ENCODE assay signal across 10 cellular contexts in the genomic region with DNA sequence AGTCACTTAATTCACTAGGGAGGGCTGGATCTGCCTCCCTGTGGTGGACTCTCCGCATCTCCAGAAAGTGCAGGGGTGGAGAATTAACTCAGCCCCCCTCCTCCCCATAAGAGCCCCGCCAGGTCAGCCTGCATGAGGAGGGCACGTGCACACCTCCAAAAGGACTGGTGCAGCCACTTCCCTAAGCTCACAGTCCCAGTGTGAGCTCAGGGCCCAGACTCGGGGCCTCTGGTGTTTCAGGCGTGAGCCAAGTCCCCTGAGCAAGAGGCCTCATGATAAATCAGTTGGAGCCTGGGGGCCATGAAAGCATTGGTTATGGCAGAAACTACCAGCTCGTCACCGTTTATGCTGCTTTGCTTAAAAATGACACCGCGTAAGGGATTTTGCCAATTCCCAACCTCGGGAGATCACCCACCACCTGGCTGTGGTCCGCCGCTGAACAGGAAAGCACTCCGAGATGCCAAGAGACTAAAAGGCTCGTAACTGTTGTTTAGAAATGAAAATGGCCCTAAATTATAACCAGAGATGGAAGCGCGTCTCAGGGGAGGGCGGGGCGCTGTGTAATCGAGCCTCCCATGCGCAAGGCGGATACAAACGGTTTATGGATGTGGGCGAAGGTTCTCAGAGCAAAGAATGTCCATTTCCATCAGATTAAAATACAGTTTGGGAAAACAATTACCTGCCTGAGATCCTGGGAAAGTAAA.
DNase-seq lines count a peak whose midpoint lies in the region; TF ChIP-seq lines count a peak whose summit lies in the region.
"Had no signal": no experiment of that assay in that cellular context is flagged by ENCODE, and none has a peak within 500 bp of the region (broad histone marks: within the 10 kb centered on the region; RNA-seq: fewer than 3 reads in every experiment).

No MANE protein-coding gene starts in this region.

- H3K4me1 ChIP-seq in mesenchymal stem cell (ENCODE audit: control insufficient read depth, insufficient read depth, low read depth, low read length) (peaks cover 2% of the 10 kb centered on the region), thyroid gland (peaks cover 33 to 36% of the 10 kb centered on the region in 2 donors)

- peaks cover 3% of the 10 kb centered on the region for H3K79me1 ChIP-seq in mesenchymal stem cell (replicated peaks; ENCODE audit: low read length, poor library complexity, severe bottlenecking)

- TF ChIP-seq POLR2A in thyroid gland (IDR thresholded peaks at IDR 0.05): no peak

- DNase-seq in NCI-H2081 (lab: John Stamatoyannopoulos, UW) (peak; percentile 37 to 66), NCI-H2081 treated with DMSO at 0.1 percent for 48 hours (lab: John Stamatoyannopoulos, UW) (no peak), mesenchymal stem cell (no peak), thyroid gland (no peak), chondrocyte (ENCODE audit: low spot score) (no peak), UCSD-AML1 (lab: John Stamatoyannopoulos, UW; ENCODE audit: unreplicated experiment) (no peak), kidney glomerular epithelial cell (lab: John Stamatoyannopoulos, UW) (no peak)
- DNase-seq: activated CD4-positive, alpha-beta T cell treated with anti-CD3 and anti-CD28 coated beads for 1 hour; stimulated activated CD4-positive, alpha-beta T cell treated with anti-CD3 and anti-CD28 coated beads, Interleukin-1b, Interleukin-23, amount 100 ng/mL, for 48 hours had no signal

- H3K4me2 ChIP-seq in mesenchymal stem cell (ENCODE audit: low read length, poor library complexity, severe bottlenecking): no peak overlapping the region

- 94% methylated on average over 23 of the region's 23 CpGs for WGBS in mesenchymal stem cell
- 74 to 91% methylated on average over 21 to 23 of the region's 23 CpGs for WGBS in thyroid gland, 2 donors

- H3K9me3 ChIP-seq in mesenchymal stem cell (ENCODE audit: control insufficient read depth, low read length) (peaks cover 4% of the 10 kb centered on the region), thyroid gland (no peaks in the 10 kb centered on the region)

- H2BK15ac ChIP-seq in mesenchymal stem cell (ENCODE audit: low read depth, poor library complexity, severe bottlenecking): no peak overlapping the region

- no peak overlapping the region for H3K23ac ChIP-seq in mesenchymal stem cell (ENCODE audit: low read length in 2 of 2)

- no peak overlapping the region for H2AK5ac ChIP-seq in mesenchymal stem cell (ENCODE audit: low read length, severe bottlenecking)

- H3K9me3 Mint-ChIP-seq in chondrocyte (ENCODE audit: low read depth): peaks cover 5% of the 10 kb centered on the region

- H3K9ac ChIP-seq in mesenchymal stem cell (ENCODE audit: low read length): peak overlapping the region; percentile 79

- H3K36me3 ChIP-seq in mesenchymal stem cell (ENCODE audit: control insufficient read depth in 1 of 2, insufficient read depth in 2 of 2, low read depth in 1 of 2, low read length in 2 of 2) (no peaks in the 10 kb centered on the region), thyroid gland (no peaks in the 10 kb centered on the region)

- H2AFZ ChIP-seq in mesenchymal stem cell (ENCODE audit: low read depth, low read length): no peak overlapping the region

- TF ChIP-seq CTCF in thyroid gland (IDR thresholded peaks at IDR 0.05) (no peak), chondrocyte (IDR thresholded peaks at IDR 0.05) (no peak)

- no peaks in the 10 kb centered on the region for H3K27me3 Mint-ChIP-seq in chondrocyte (ENCODE audit: low read depth)

- H3K18ac ChIP-seq in mesenchymal stem cell (ENCODE audit: low read depth in 1 of 2, low read length in 2 of 2): no peak overlapping the region

- H3K4ac ChIP-seq in mesenchymal stem cell (ENCODE audit: low read depth in 1 of 2, low read length in 2 of 2): no peak overlapping the region

- peak overlapping the region in 1 of 2 experiments; percentile 70 for H3K4me3 ChIP-seq in mesenchymal stem cell (ENCODE audit: insufficient read depth in 1 of 2, low read depth in 1 of 2, low read length in 2 of 2)
- no peak overlapping the region for H3K4me3 ChIP-seq in thyroid gland (replicated peaks in 1 of 3)

- no peak overlapping the region for H4K91ac ChIP-seq in mesenchymal stem cell (ENCODE audit: low read length)

- no peak overlapping the region for H3K4me3 Mint-ChIP-seq in chondrocyte (ENCODE audit: unreplicated experiment)

- H2BK120ac ChIP-seq in mesenchymal stem cell (ENCODE audit: low read depth, low read length): no peak overlapping the region

- H2BK5ac ChIP-seq in mesenchymal stem cell (ENCODE audit: low read depth, low read length, poor library complexity, severe bottlenecking): no peak overlapping the region

- no peak overlapping the region for H2BK12ac ChIP-seq in mesenchymal stem cell (ENCODE audit: low read length in 2 of 2)

- no peaks in the 10 kb centered on the region for H3K36me3 Mint-ChIP-seq in chondrocyte (ENCODE audit: low read depth)

- H3K27ac Mint-ChIP-seq in chondrocyte (ENCODE audit: unreplicated experiment): no peak overlapping the region

- no peak overlapping the region for H3K14ac ChIP-seq in mesenchymal stem cell (ENCODE audit: low read length in 2 of 2)

- intact Hi-C loops in thyroid gland (cut with DNase I): no loop called here

- no peak overlapping the region for H4K8ac ChIP-seq in mesenchymal stem cell (ENCODE audit: low read length)

- H3K27me3 ChIP-seq in mesenchymal stem cell (ENCODE audit: control insufficient read depth in 1 of 2, insufficient read depth in 1 of 2, low read length in 2 of 2) (peaks cover 19% of the 10 kb centered on the region in 2 experiments), thyroid gland (no peaks in the 10 kb centered on the region)

- H3K27ac ChIP-seq in angular gyrus (ENCODE audit: low read depth, low read length) (peak overlapping the region; percentile 26), mesenchymal stem cell (ENCODE audit: low read length, poor library complexity, severe bottlenecking) (no peak overlapping the region), thyroid gland (peak overlapping the region in 2 of 3 donors; percentile 44 to 54)

- H3K4me1 Mint-ChIP-seq in chondrocyte (ENCODE audit: low read depth): peaks cover 19% of the 10 kb centered on the region

Comparison
In these comparisons a context has a peak if more than half of its experiments do, and no peak if none do; other contexts are left out.
1. DNase-seq: peak in NCI-H2081 (2 of 2); none in NCI-H2081 treated with DMSO at 0.1 percent for 48 hours (single experiment), mesenchymal stem cell (single experiment), thyroid gland (0 of 2), chondrocyte (single experiment), UCSD-AML1 (single experiment) and kidney glomerular epithelial cell (single experiment).